In genomic region chr3:114745322-114746240, GRCh38 we compare ENCODE assay signal across 1 cellular context.
TF ChIP-seq lines count a peak whose summit lies in the region.

No MANE protein-coding gene starts in this region.

TF ChIP-seq in HepG2, 621 proteins besides CTCF, POLR2A, EP300 and RAD21 (continued from another document and continues in another):
- TF ChIP-seq UBTF (CRISPR knock-in tag; IDR thresholded peaks at IDR 0.05) (no peak), ZFP1 (CRISPR knock-in tag; IDR thresholded peaks at IDR 0.05) (no peak), FOSL1 (CRISPR knock-in tag; IDR thresholded peaks at IDR 0.05; ENCODE audit: borderline replicate concordance) (no peak), TBX2 (CRISPR knock-in tag; IDR thresholded peaks at IDR 0.05; ENCODE audit: borderline replicate concordance) (no peak), PPARG (CRISPR knock-in tag; conservative IDR thresholded peaks at IDR 0.05) (0 out of 2 replicates have a peak, but pooled peaks have one; percentile 24), ZNF20 (CRISPR knock-in tag; IDR thresholded peaks at IDR 0.05) (no peak), ZFY (CRISPR knock-in tag; IDR thresholded peaks at IDR 0.05) (no peak), NCOA2 (CRISPR knock-in tag; IDR thresholded peaks at IDR 0.05) (no peak), SATB2 (CRISPR knock-in tag; IDR thresholded peaks at IDR 0.05) (no peak), ZSCAN9 (CRISPR knock-in tag; IDR thresholded peaks at IDR 0.05; ENCODE audit: borderline replicate concordance) (no peak), ZNF577 (CRISPR knock-in tag; IDR thresholded peaks at IDR 0.05; ENCODE audit: borderline replicate concordance, low read depth) (no peak), DPF2 (CRISPR knock-in tag; IDR thresholded peaks at IDR 0.05; ENCODE audit: borderline replicate concordance, low read depth) (no peak), STAG1 (CRISPR knock-in tag; IDR thresholded peaks at IDR 0.05) (no peak), ZNF160 (CRISPR knock-in tag; IDR thresholded peaks at IDR 0.05) (no peak), GATAD2A (CRISPR knock-in tag; IDR thresholded peaks at IDR 0.05) (peak; percentile 58), ZKSCAN8 (CRISPR knock-in tag; IDR thresholded peaks at IDR 0.05; ENCODE audit: borderline replicate concordance) (peak; percentile 39; the same call in 1 of the 2 replicates), HMG20B (CRISPR knock-in tag; conservative IDR thresholded peaks at IDR 0.05) (no peak), SCMH1 (CRISPR knock-in tag; IDR thresholded peaks at IDR 0.05; ENCODE audit: borderline replicate concordance) (no peak), MEIS1 (CRISPR knock-in tag; IDR thresholded peaks at IDR 0.05; ENCODE audit: borderline replicate concordance) (no peak), ZNF75D (CRISPR knock-in tag; IDR thresholded peaks at IDR 0.05; ENCODE audit: borderline replicate concordance) (no peak), ZFP36L1 (CRISPR knock-in tag; IDR thresholded peaks at IDR 0.05) (no peak), ZNF30 (CRISPR knock-in tag; IDR thresholded peaks at IDR 0.05) (no peak), ZNF224 (CRISPR knock-in tag; IDR thresholded peaks at IDR 0.05) (no peak), KDM5A (IDR thresholded peaks at IDR 0.05; ENCODE audit: borderline replicate concordance, low read length) (peak; percentile 16; the same call in 1 of the 2 replicates), IKZF1 (IDR thresholded peaks at IDR 0.05) (no peak), ERF (CRISPR knock-in tag; IDR thresholded peaks at IDR 0.05) (no peak), LCORL (IDR thresholded peaks at IDR 0.05) (no peak), LCORL (CRISPR knock-in tag; IDR thresholded peaks at IDR 0.05) (peak; percentile 39; the same call in 1 of the 2 replicates), ZFP82 (CRISPR knock-in tag; IDR thresholded peaks at IDR 0.05; ENCODE audit: borderline replicate concordance) (no peak), ETV5 (CRISPR knock-in tag; IDR thresholded peaks at IDR 0.05; ENCODE audit: borderline replicate concordance) (peak; percentile 11; the same call in 1 of the 2 replicates), MAFK (conservative IDR thresholded peaks at IDR 0.05 in 1 of 2, IDR thresholded peaks at IDR 0.05 in 1 of 2; ENCODE audit: low read length in 2 of 2) (no peak), ZNF839 (CRISPR knock-in tag; IDR thresholded peaks at IDR 0.05; ENCODE audit: borderline replicate concordance) (no peak), NAIF1 (CRISPR knock-in tag; IDR thresholded peaks at IDR 0.05; ENCODE audit: borderline replicate concordance) (peak; percentile 83), CREB1 (IDR thresholded peaks at IDR 0.05) (no peak), CREB1 (CRISPR knock-in tag; IDR thresholded peaks at IDR 0.05) (peak; percentile 20; the same call in 1 of the 2 replicates), NFYC (CRISPR knock-in tag; IDR thresholded peaks at IDR 0.05) (peak; percentile 6; the same call in 1 of the 2 replicates), BRCA1 (CRISPR knock-in tag; IDR thresholded peaks at IDR 0.05) (no peak), KLF9 (CRISPR knock-in tag; IDR thresholded peaks at IDR 0.05; ENCODE audit: low read depth) (no peak), THAP9 (CRISPR knock-in tag; IDR thresholded peaks at IDR 0.05; ENCODE audit: borderline replicate concordance) (no peak), BCL6 (CRISPR knock-in tag; IDR thresholded peaks at IDR 0.05) (peak; percentile 81), TBX3 (IDR thresholded peaks at IDR 0.05; ENCODE audit: borderline replicate concordance) (peak; percentile 26; the same call in 1 of the 2 replicates), NCOR1 (IDR thresholded peaks at IDR 0.05; ENCODE audit: borderline replicate concordance, low read length) (no peak), AKNA (CRISPR knock-in tag; IDR thresholded peaks at IDR 0.05; ENCODE audit: borderline replicate concordance) (no peak), ZNF362 (CRISPR knock-in tag; IDR thresholded peaks at IDR 0.05; ENCODE audit: borderline replicate concordance) (no peak), NFYB (CRISPR knock-in tag; IDR thresholded peaks at IDR 0.05) (no peak), ZNF569 (CRISPR knock-in tag; IDR thresholded peaks at IDR 0.05; ENCODE audit: borderline replicate concordance) (no peak), ZNF709 (CRISPR knock-in tag; IDR thresholded peaks at IDR 0.05) (no peak), ATF4 (CRISPR knock-in tag; IDR thresholded peaks at IDR 0.05) (no peak)
- TF ChIP-seq, protein P1, sequence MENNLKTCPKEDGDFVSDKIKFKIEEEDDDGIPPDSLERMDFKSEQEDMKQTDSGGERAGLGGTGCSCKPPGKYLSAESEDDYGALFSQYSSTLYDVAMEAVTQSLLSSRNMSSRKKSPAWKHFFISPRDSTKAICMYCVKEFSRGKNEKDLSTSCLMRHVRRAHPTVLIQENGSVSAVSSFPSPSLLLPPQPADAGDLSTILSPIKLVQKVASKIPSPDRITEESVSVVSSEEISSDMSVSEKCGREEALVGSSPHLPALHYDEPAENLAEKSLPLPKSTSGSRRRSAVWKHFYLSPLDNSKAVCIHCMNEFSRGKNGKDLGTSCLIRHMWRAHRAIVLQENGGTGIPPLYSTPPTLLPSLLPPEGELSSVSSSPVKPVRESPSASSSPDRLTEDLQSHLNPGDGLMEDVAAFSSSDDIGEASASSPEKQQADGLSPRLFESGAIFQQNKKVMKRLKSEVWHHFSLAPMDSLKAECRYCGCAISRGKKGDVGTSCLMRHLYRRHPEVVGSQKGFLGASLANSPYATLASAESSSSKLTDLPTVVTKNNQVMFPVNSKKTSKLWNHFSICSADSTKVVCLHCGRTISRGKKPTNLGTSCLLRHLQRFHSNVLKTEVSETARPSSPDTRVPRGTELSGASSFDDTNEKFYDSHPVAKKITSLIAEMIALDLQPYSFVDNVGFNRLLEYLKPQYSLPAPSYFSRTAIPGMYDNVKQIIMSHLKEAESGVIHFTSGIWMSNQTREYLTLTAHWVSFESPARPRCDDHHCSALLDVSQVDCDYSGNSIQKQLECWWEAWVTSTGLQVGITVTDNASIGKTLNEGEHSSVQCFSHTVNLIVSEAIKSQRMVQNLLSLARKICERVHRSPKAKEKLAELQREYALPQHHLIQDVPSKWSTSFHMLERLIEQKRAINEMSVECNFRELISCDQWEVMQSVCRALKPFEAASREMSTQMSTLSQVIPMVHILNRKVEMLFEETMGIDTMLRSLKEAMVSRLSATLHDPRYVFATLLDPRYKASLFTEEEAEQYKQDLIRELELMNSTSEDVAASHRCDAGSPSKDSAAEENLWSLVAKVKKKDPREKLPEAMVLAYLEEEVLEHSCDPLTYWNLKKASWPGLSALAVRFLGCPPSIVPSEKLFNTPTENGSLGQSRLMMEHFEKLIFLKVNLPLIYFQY (CRISPR knock-in tag; IDR thresholded peaks at IDR 0.05; ENCODE audit: borderline replicate concordance), result no peak
- TF ChIP-seq, protein P2, sequence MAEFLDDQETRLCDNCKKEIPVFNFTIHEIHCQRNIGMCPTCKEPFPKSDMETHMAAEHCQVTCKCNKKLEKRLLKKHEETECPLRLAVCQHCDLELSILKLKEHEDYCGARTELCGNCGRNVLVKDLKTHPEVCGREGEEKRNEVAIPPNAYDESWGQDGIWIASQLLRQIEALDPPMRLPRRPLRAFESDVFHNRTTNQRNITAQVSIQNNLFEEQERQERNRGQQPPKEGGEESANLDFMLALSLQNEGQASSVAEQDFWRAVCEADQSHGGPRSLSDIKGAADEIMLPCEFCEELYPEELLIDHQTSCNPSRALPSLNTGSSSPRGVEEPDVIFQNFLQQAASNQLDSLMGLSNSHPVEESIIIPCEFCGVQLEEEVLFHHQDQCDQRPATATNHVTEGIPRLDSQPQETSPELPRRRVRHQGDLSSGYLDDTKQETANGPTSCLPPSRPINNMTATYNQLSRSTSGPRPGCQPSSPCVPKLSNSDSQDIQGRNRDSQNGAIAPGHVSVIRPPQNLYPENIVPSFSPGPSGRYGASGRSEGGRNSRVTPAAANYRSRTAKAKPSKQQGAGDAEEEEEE (CRISPR knock-in tag; IDR thresholded peaks at IDR 0.05; ENCODE audit: borderline replicate concordance), result no peak
- TF ChIP-seq, protein P3, sequence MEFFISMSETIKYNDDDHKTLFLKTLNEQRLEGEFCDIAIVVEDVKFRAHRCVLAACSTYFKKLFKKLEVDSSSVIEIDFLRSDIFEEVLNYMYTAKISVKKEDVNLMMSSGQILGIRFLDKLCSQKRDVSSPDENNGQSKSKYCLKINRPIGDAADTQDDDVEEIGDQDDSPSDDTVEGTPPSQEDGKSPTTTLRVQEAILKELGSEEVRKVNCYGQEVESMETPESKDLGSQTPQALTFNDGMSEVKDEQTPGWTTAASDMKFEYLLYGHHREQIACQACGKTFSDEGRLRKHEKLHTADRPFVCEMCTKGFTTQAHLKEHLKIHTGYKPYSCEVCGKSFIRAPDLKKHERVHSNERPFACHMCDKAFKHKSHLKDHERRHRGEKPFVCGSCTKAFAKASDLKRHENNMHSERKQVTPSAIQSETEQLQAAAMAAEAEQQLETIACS (CRISPR knock-in tag; IDR thresholded peaks at IDR 0.05), result no peak
